Comparison of ENCODE assay signal across 8 cellular contexts in the genomic region with DNA sequence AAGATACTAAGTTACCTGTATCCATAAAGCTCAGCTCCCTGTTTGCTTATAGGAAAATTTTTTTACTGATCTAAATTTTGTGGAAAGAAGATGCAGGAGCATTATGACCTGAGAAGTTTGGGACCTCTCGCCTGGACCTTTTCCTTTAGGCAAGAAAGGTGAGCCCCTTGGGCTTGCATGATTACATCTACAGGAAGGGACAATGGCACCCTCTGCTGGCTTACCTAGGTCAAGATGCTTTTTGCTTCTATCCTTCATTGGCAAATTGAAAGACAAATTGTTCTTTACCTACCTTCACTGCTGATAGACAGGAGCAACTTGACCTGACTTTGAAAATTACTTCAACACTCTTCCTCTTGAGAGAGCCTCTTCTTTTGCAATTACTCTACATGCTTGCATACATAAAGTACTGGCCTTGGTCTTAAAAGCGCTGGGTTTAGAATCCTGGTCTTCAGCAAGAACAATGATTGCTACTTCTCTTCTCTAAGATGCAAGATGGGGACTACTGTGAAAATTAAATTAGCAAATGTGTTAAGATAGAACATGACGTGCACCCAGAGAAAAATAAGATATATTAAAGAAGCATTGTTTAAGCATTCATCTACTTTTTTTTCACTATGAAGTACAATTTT.
DNase-seq lines count a peak whose midpoint lies in the region; ATAC-seq and TF ChIP-seq lines count a peak whose summit lies in the region.

No MANE protein-coding gene starts in this region.

- peak; percentile 55 to 71 for DNase-seq in cardiac muscle cell (ENCODE audit: low read depth in 1 of 2, low spot score in 1 of 2)
- no peak for DNase-seq in Right ventricle myocardium inferior (ENCODE audit: missing footprints)
- DNase-seq in LoVo (ENCODE audit: low spot score), result peak; percentile 34
- DNase-seq in inferior parietal cortex (ENCODE audit: extremely low spot score), result peak; percentile 16
- DNase-seq in COLO668 (lab: John Stamatoyannopoulos, UW; ENCODE audit: unreplicated experiment), result no peak
- no peak for DNase-seq in amniotic stem cell (lab: John Stamatoyannopoulos, UW)
- DNase-seq in effector memory CD8-positive, alpha-beta T cell, result no peak

- H3K27ac ChIP-seq in cardiac muscle cell, result no peak overlapping the region

- intact Hi-C loops in Right ventricle myocardium inferior (cut with DNase I), result loop anchor here (5.0 kb wide), 1 partner anchor 459 kb away; no protein-coding TSS in a partner anchor

- no peaks in the 10 kb centered on the region for H3K36me3 ChIP-seq in cardiac muscle cell

- H3K4me1 ChIP-seq in cardiac muscle cell (ENCODE audit: low read depth), result no peaks in the 10 kb centered on the region

- no peaks in the 10 kb centered on the region for H3K27me3 ChIP-seq in cardiac muscle cell

- H3K36me3 Mint-ChIP-seq in effector memory CD8-positive, alpha-beta T cell (ENCODE audit: insufficient read depth), result no peaks in the 10 kb centered on the region

- TF ChIP-seq CTCF in cardiac muscle cell (IDR thresholded peaks at IDR 0.05; ENCODE audit: low read depth, low read length) (peak; percentile 72), WI38 (IDR thresholded peaks at IDR 0.05; ENCODE audit: low read depth, low read length) (peak; percentile 67)

- H3K4me3 Mint-ChIP-seq in effector memory CD8-positive, alpha-beta T cell, result no peak overlapping the region

- ATAC-seq in Right ventricle myocardium inferior, result no peak
- no peak for ATAC-seq in effector memory CD8-positive, alpha-beta T cell (replicated peaks)

- H3K27ac Mint-ChIP-seq in effector memory CD8-positive, alpha-beta T cell, result no peak overlapping the region

- no peaks in the 10 kb centered on the region for H3K9me3 ChIP-seq in cardiac muscle cell (ENCODE audit: low read depth)

- H3K27me3 Mint-ChIP-seq in effector memory CD8-positive, alpha-beta T cell, result no peaks in the 10 kb centered on the region

- no peaks in the 10 kb centered on the region for H3K4me1 Mint-ChIP-seq in effector memory CD8-positive, alpha-beta T cell (ENCODE audit: low read depth in 2 of 2)

- H3K4me3 ChIP-seq in cardiac muscle cell, result no peak overlapping the region
- no peak overlapping the region for H3K4me3 ChIP-seq in WI38 (ENCODE audit: low read depth, low read length)

- peaks cover 3 to 7% of the 10 kb centered on the region in 2 donors for H3K9me3 Mint-ChIP-seq in effector memory CD8-positive, alpha-beta T cell

Comparison
In these comparisons a context has a peak if more than half of its experiments do, and no peak if none do; other contexts are left out.
1. DNase-seq: peak in cardiac muscle cell (2 of 2), LoVo (single experiment) and inferior parietal cortex (single experiment); none in Right ventricle myocardium inferior (single experiment), COLO668 (single experiment), amniotic stem cell (single experiment) and effector memory CD8-positive, alpha-beta T cell (0 of 3).